Comparison of ENCODE assay signal across 15 cellular contexts in the genomic region with DNA sequence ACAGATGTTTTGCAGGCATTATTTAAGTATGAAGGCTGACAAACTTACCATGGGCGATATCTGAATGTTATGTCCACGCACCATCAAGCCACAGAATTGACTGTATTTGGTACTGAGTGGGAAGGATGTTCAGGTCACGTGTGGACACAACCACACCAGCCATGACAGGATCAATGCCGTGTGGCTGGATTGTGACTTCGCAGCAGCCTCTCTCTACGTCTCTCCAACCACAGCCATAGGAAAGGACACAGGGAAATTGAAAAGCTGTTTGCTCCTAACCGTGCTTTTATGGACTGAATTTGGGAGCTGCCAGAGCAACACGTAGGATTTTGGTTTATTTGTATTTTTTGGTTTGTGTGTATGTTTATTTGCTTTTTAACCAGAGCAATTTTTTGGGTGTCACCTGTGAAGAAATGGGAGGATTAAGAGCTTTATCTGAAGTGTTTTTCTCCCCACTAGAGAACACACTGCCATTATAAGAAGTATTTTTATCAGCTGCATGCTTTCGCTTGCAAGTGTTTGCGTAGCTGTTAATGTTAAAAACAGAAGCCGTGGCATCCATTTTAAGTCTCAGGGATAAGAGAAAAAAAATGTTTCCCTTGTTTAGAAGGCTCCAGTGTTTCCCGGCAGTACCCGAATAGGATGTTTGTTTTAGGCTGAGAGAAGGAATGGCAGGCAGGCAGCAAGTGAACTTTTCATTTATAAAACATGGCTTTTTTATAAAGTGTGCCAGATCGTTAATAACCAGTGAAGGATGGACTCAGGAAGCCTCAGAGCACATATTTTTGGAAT.
A peak's percentile ranks its signal among the peaks of the same experiment; 100 is the strongest.
DNase-seq lines count a peak whose midpoint lies in the region; ATAC-seq and TF ChIP-seq lines count a peak whose summit lies in the region.
"Had no signal": no experiment of that assay in that cellular context is flagged by ENCODE, and none has a peak within 500 bp of the region (broad histone marks: within the 10 kb centered on the region; RNA-seq: fewer than 3 reads in every experiment).

No MANE protein-coding gene starts in this region.

- DNase-seq in NCI-H748 (lab: John Stamatoyannopoulos, UW; ENCODE audit: unreplicated experiment) (peak; percentile 16), NCI-H748 treated with DMSO at 0.1 percent for 48 hours (lab: John Stamatoyannopoulos, UW) (no peak), heart left ventricle (peak in 1 of 5 donors; percentile 7), trophoblast cell (no peak), vagina (ENCODE audit: extremely low spot score in 2 of 2) (no peak), HK-2 (ENCODE audit: unreplicated experiment) (no peak)
- no peak for DNase-seq in stimulated activated CD4-positive, alpha-beta T cell treated with anti-CD3 and anti-CD28 coated beads, Interleukin-1b, Interleukin-23, amount 100 ng/mL, for 48 hours
- DNase-seq: activated CD4-positive, alpha-beta T cell treated with anti-CD3 and anti-CD28 coated beads, Interleukin-2, amount 10 ng/mL, durations not matched to agents 7 days and 5 days; activated gamma-delta T cell treated with Interleukin-2 at 50 U/mL for 16 hours; dermis blood vessel endothelial cell; midbrain; NCI-H526; small intestine had no signal

- H3K9me3 ChIP-seq in heart left ventricle (no peaks in the 10 kb centered on the region), trophoblast cell (ENCODE audit: insufficient read depth, low read depth, low read length) (no peaks in the 10 kb centered on the region), vagina (no peaks in the 10 kb centered on the region)
- H3K9me3 ChIP-seq: A549 had no signal

- H3K4me3 ChIP-seq in heart left ventricle: peak overlapping the region in 3 of 12 donors; percentile 2 to 7 (median 5)
- H3K4me3 ChIP-seq in trophoblast cell (ENCODE audit: low read depth, low read length): no peak overlapping the region
- H3K4me3 ChIP-seq in vagina: no peak overlapping the region
- H3K4me3 ChIP-seq: A549 had no signal

- peaks cover 40% of the 10 kb centered on the region for H3K79me1 ChIP-seq in trophoblast cell (ENCODE audit: low read length)

- H3K23ac ChIP-seq in trophoblast cell (ENCODE audit: low read length): no peak overlapping the region

- H3K27me3 ChIP-seq in heart left ventricle (no peaks in the 10 kb centered on the region), trophoblast cell (ENCODE audit: insufficient read depth, low read length) (no peaks in the 10 kb centered on the region), vagina (no peaks in the 10 kb centered on the region)

- H3K14ac ChIP-seq in trophoblast cell (ENCODE audit: low read length): peak overlapping the region; percentile 29

- H3K36me3 ChIP-seq in heart left ventricle (no peaks in the 10 kb centered on the region), trophoblast cell (ENCODE audit: control insufficient read depth in 1 of 2, insufficient read depth in 2 of 2, low read length in 2 of 2) (no peaks in the 10 kb centered on the region), vagina (no peaks in the 10 kb centered on the region)

- TF ChIP-seq CTCF in heart left ventricle (IDR thresholded peaks at IDR 0.05) (no peak), vagina (IDR thresholded peaks at IDR 0.05) (no peak)

- peak overlapping the region; percentile 41 for H4K8ac ChIP-seq in trophoblast cell (ENCODE audit: low read depth, low read length)

- ATAC-seq in heart left ventricle: peak in 2 of 4 donors; percentile 10 to 36
- no peak for ATAC-seq in HG02970 (IDR thresholded peaks at IDR 0.05; ENCODE audit: low FRiP score, unreplicated experiment)
- ATAC-seq: A549 had no signal

- TF ChIP-seq POLR2A in heart left ventricle (IDR thresholded peaks at IDR 0.05): no peak
- TF ChIP-seq POLR2A in vagina (IDR thresholded peaks at IDR 0.05): no peak

- H3K4me2 ChIP-seq in trophoblast cell (ENCODE audit: low read length): no peak overlapping the region
- H3K4me2 ChIP-seq: A549 had no signal

- H3K18ac ChIP-seq in trophoblast cell (ENCODE audit: low read length): peak overlapping the region; percentile 13

- intact Hi-C loops in heart left ventricle (cut with DNase I): no loop called here
- intact Hi-C loops in vagina (cut with DNase I): no loop called here

- H2BK12ac ChIP-seq in trophoblast cell (ENCODE audit: low read length): peak overlapping the region; percentile 27

- peaks cover 14% of the 10 kb centered on the region for H3K79me2 ChIP-seq in trophoblast cell (ENCODE audit: control insufficient read depth, insufficient read depth, low read length, poor library complexity)

- H3K4me1 ChIP-seq in heart left ventricle (peaks cover 0 to 31% (median 9%) of the 10 kb centered on the region in 12 donors), trophoblast cell (ENCODE audit: control insufficient read depth in 1 of 2, insufficient read depth in 2 of 2, low read length in 2 of 2) (peaks cover 11 to 18% of the 10 kb centered on the region in 2 experiments), vagina (peaks cover 29% of the 10 kb centered on the region)
- H3K4me1 ChIP-seq: A549 had no signal

- H4K91ac ChIP-seq in trophoblast cell (ENCODE audit: low read depth, low read length): peak overlapping the region; percentile 84

- H2AK5ac ChIP-seq in trophoblast cell (ENCODE audit: low read length): peak overlapping the region; percentile 10

- H2AFZ ChIP-seq in trophoblast cell (ENCODE audit: insufficient read depth, low read length, poor library complexity): no peak overlapping the region

- peak overlapping the region; percentile 86 for H2BK5ac ChIP-seq in trophoblast cell (ENCODE audit: low read depth, low read length, poor library complexity)

- H2BK120ac ChIP-seq in trophoblast cell (ENCODE audit: insufficient read depth, low read length, poor library complexity): peak overlapping the region; percentile 100

- H3K9ac ChIP-seq in trophoblast cell (ENCODE audit: low read length): no peak overlapping the region

- peak overlapping the region in 11 of 12 donors; percentile 11 to 84 (median 46) for H3K27ac ChIP-seq in heart left ventricle
- H3K27ac ChIP-seq in trophoblast cell (ENCODE audit: low read depth, low read length): peak overlapping the region; percentile 100
- peak overlapping the region; percentile 37 for H3K27ac ChIP-seq in vagina
- H3K27ac ChIP-seq: A549 had no signal

- peak overlapping the region; percentile 43 for H3K4ac ChIP-seq in trophoblast cell (ENCODE audit: low read depth, low read length)

- peak overlapping the region; percentile 7 for H4K12ac ChIP-seq in trophoblast cell (ENCODE audit: low read depth, low read length)

- 42 to 51% (median 47%) methylated on average over 14 of the region's 14 CpGs for WGBS in heart left ventricle, 4 donors
- no CpG with 5 or more reads among the region's 14 CpGs for WGBS in trophoblast cell (ENCODE audit: extremely low coverage, insufficient coverage, insufficient read length)

Comparison
In these comparisons a context has a peak if more than half of its experiments do, and no peak if none do; other contexts are left out.
1. H3K27ac ChIP-seq: peak in every context shown above with its lines; median percentile 100 in trophoblast cell; 46 in heart left ventricle; 37 in vagina.